ENCODE assay signal across 8 cellular contexts in genomic region chrX:24025741-24026402, GRCh38. TPM values are rescaled to one million over a fixed set of nuclear protein-coding genes. Genes with fewer than 3 reads are reported as not detected.
DNase-seq lines count a peak whose midpoint lies in the region; ATAC-seq, FAIRE-seq and TF ChIP-seq lines count a peak whose summit lies in the region.

No MANE protein-coding gene starts in this region.

- no peaks in the 10 kb centered on the region for H3K27me3 ChIP-seq in endocrine pancreas (ENCODE audit: control insufficient read depth, insufficient read depth, low read length)
- H3K27me3 ChIP-seq in muscle layer of duodenum (ENCODE audit: low read depth, low read length): no peaks in the 10 kb centered on the region
- H3K27me3 ChIP-seq in aorta (ENCODE audit: control insufficient read depth in 1 of 2, insufficient read depth in 2 of 2, low read length in 1 of 2): peaks cover 0 to 2% of the 10 kb centered on the region in 2 donors

- peak overlapping the region; percentile 80 for H3K27ac ChIP-seq in muscle layer of duodenum (ENCODE audit: low read length)
- peak overlapping the region in 1 of 2 donors; percentile 72 for H3K27ac ChIP-seq in aorta (ENCODE audit: low read depth in 1 of 2, low read length in 2 of 2)

- intact Hi-C loops in aorta (cut with DNase I): loop anchor here (1.0 to 10.0 kb wide), 3 partner anchors 28 to 121 kb away; partner anchors contain the start of genes CXorf58 (in 2 of the 2), APOO (in 1 of the 2) and EIF2S3 (in 1 of the 2)

- H3K9me3 ChIP-seq in endocrine pancreas (ENCODE audit: control insufficient read depth, low read length) (no peaks in the 10 kb centered on the region), muscle layer of duodenum (ENCODE audit: control insufficient read depth in 1 of 2, low read length in 2 of 2) (no peaks in the 10 kb centered on the region), aorta (ENCODE audit: control insufficient read depth, low read length) (no peaks in the 10 kb centered on the region)

- ATAC-seq in GM19372 (IDR thresholded peaks at IDR 0.05; ENCODE audit: low read depth, unreplicated experiment): peak; percentile 21
- peak; percentile 23 for ATAC-seq in HG03457 (IDR thresholded peaks at IDR 0.05; ENCODE audit: unreplicated experiment)
- peak; percentile 51 for ATAC-seq in aorta (ENCODE audit: low FRiP score)

- DNase-seq in D721Med (ENCODE audit: insufficient read length, low spot score) (no peak), SHP77 (lab: John Stamatoyannopoulos, UW) (peak; percentile 12 to 54), aorta (no peak), amniotic stem cell (lab: John Stamatoyannopoulos, UW) (no peak)

- peak overlapping the region; percentile 87 for H3K9ac ChIP-seq in endocrine pancreas (ENCODE audit: control insufficient read depth, insufficient read depth, low read length)

- H3K4me1 ChIP-seq in endocrine pancreas (ENCODE audit: control insufficient read depth, insufficient read depth, low read length) (no peaks in the 10 kb centered on the region), muscle layer of duodenum (ENCODE audit: control insufficient read depth in 1 of 2, insufficient read depth in 2 of 2, low read length in 2 of 2) (peaks cover 0 to 7% of the 10 kb centered on the region in 2 donors), aorta (ENCODE audit: control insufficient read depth in 1 of 2, insufficient read depth in 2 of 2, low read length in 2 of 2) (no peaks in the 10 kb centered on the region)

- H3K4me3 ChIP-seq in endocrine pancreas (ENCODE audit: control insufficient read depth, insufficient read depth, low read length) (peak overlapping the region; percentile 76), muscle layer of duodenum (ENCODE audit: low read depth in 1 of 2, low read length in 2 of 2) (peak overlapping the region; percentile 53 to 60), aorta (ENCODE audit: low read length in 2 of 2) (peak overlapping the region in 1 of 2 donors; percentile 29)

- H3K36me3 ChIP-seq in endocrine pancreas (ENCODE audit: control insufficient read depth, insufficient read depth, low read length) (no peaks in the 10 kb centered on the region), muscle layer of duodenum (ENCODE audit: control insufficient read depth in 1 of 2, insufficient read depth in 2 of 2, low read length in 2 of 2) (peaks cover 0 to 3% of the 10 kb centered on the region in 2 donors), aorta (ENCODE audit: control insufficient read depth in 1 of 2, insufficient read depth in 2 of 2, low read length in 1 of 2) (no peaks in the 10 kb centered on the region)

- 1 to 30% methylated on average over 26 to 46 of the region's 46 CpGs for WGBS in aorta, 2 donors

- no peak for TF ChIP-seq CTCF in D721Med (IDR thresholded peaks at IDR 0.05; ENCODE audit: insufficient read depth, missing control alignments)

- FAIRE-seq in D721Med (lab: Jason Lieb, UNC): peak; percentile 86

RNA-seq across cellular contexts. Expression of gene KLHL15, which starts 1.1 kb away (rescaled TPM):
- 1 to 10 TPM; 6.0 to 9.0 TPM for total RNA-seq in aorta
- polyA plus RNA-seq in aorta: 1 to 10 TPM; 1.1 to 1.8 TPM

RNA-seq across cellular contexts. Expression of gene EIF2S3, which starts 28.9 kb away (rescaled TPM):
- 100 to 1,000 TPM; 138 to 173 TPM for total RNA-seq in aorta
- 100 to 1,000 TPM in 1 of 2 donors, 10 to 100 TPM in 1; 78.3 to 111 TPM for polyA plus RNA-seq in aorta

Comparison
In these comparisons a context has a peak if more than half of its experiments do, and no peak if none do; other contexts are left out.
1. DNase-seq: peak in SHP77 (2 of 2); none in D721Med (single experiment), aorta (0 of 2) and amniotic stem cell (single experiment).
2. Peak in every context shown above with its lines, with median percentiles within 50 percentile points of each other: ATAC-seq.